Comparison of ENCODE assay signal across 26 cellular contexts in the genomic region with DNA sequence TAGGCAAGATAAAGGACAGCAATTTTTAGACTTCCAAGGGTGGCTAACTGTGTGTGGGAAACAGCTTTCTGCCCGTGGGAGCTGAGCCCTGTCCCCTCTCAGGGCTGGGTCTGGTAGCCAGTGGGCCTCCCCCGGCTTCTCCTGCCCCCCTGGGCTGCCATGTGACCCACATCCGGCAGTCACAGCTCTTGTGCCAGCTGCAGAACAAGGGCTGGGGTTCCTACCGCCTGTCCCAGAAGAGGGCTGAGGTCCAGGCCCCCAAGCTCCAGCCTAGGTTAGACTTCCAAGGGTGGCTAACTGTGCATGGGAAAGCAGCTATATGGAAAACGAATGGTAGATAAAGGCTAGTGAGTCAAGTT. TPM values are rescaled to one million over a fixed set of nuclear protein-coding genes. Genes with fewer than 3 reads are reported as not detected.
A peak's percentile ranks its signal among the peaks of the same experiment; 100 is the strongest.
DNase-seq lines count a peak whose midpoint lies in the region; ATAC-seq and TF ChIP-seq lines count a peak whose summit lies in the region.
"Had no signal": no experiment of that assay in that cellular context is flagged by ENCODE, and none has a peak within 500 bp of the region (broad histone marks: within the 10 kb centered on the region; RNA-seq: fewer than 3 reads in every experiment).

No MANE protein-coding gene starts in this region.

- H3K9me3 ChIP-seq in CD8-positive, alpha-beta T cell (ENCODE audit: low read length) = no peaks in the 10 kb centered on the region
- no peaks in the 10 kb centered on the region for H3K9me3 ChIP-seq in esophagus muscularis mucosa
- H3K9me3 ChIP-seq: ovary, thyroid gland had no signal

- H3K36me3 ChIP-seq in CD8-positive, alpha-beta T cell (ENCODE audit: insufficient read depth, low read length) = no peaks in the 10 kb centered on the region
- no peaks in the 10 kb centered on the region for H3K36me3 ChIP-seq in esophagus muscularis mucosa
- H3K36me3 ChIP-seq: ovary, thyroid gland had no signal

- POLR2A ChIA-PET in CD8-positive, alpha-beta T cell (lab: Charles Lee) = interaction anchor here (0.6 kb wide), 1 partner anchor 9 kb away, joined by 3 read pairs; no protein-coding TSS in a partner anchor

- DNase-seq in CD8-positive, alpha-beta T cell = no peak
- DNase-seq in anterior cingulate cortex (lab: John Stamatoyannopoulos, UW) (peak in 31 of 58 donors; percentile 6 to 56 (median 18)), medulla oblongata (ENCODE audit: extremely low spot score) (peak; percentile 48), A172 (ENCODE audit: low spot score) (no peak), esophagus muscularis mucosa (ENCODE audit: extremely low spot score) (no peak)
- DNase-seq in stimulated activated effector memory CD8-positive, alpha-beta T cell treated with anti-CD3 and anti-CD28 coated beads, Interleukin-12 subunit alpha, Interleukin-12 subunit beta, amount 100 ng/mL, for 72 hours (ENCODE audit: low spot score in 2 of 2) = no peak
- no peak for DNase-seq in activated naive CD4-positive, alpha-beta T cell treated with anti-CD3 and anti-CD28 coated beads for 36 hours
- DNase-seq: activated CD4-positive, alpha-beta T cell treated with anti-CD3 and anti-CD28 coated beads, Interleukin-2, amount 10 ng/mL, durations not matched to agents 7 days and 5 days; activated naive CD8-positive, alpha-beta T cell treated with anti-CD3 and anti-CD28 coated beads, Interleukin-2, amount 50 U/mL, for 24 hours; cortex of kidney; foreskin fibroblast; kidney glomerular epithelial cell; naive thymus-derived CD4-positive, alpha-beta T cell; NCI-H82; ovary; SIG-M5; stimulated activated naive B cell treated with anti-CD40 and anti-IgM and Interleukin-4, amounts not matched to agents 10 μg/mL and 1 μg/mL and 100 μg/mL, for 72 hours; T-helper 1 cell; thyroid gland had no signal

- no peaks in the 10 kb centered on the region for H3K27me3 ChIP-seq in CD8-positive, alpha-beta T cell (ENCODE audit: insufficient read depth, low read length)
- H3K27me3 ChIP-seq in esophagus muscularis mucosa = peaks cover 0 to 8% (median 0%) of the 10 kb centered on the region in 4 donors
- H3K27me3 ChIP-seq: ovary, thyroid gland had no signal

- TF ChIP-seq POLR2A in esophagus muscularis mucosa (IDR thresholded peaks at IDR 0.05; ENCODE audit: low read depth) = no peak

- H3K36me3 Mint-ChIP-seq in CD8-positive, alpha-beta T cell = no peaks in the 10 kb centered on the region
- H3K36me3 Mint-ChIP-seq in stimulated activated effector memory CD8-positive, alpha-beta T cell treated with anti-CD3 and anti-CD28 coated beads, Interleukin-12 subunit alpha, Interleukin-12 subunit beta, amount 100 ng/mL, for 72 hours = no peaks in the 10 kb centered on the region
- H3K36me3 Mint-ChIP-seq in activated naive CD4-positive, alpha-beta T cell treated with anti-CD3 and anti-CD28 coated beads for 36 hours (ENCODE audit: low read depth) = no peaks in the 10 kb centered on the region
- H3K36me3 Mint-ChIP-seq: IgD-negative memory B cell; naive thymus-derived CD4-positive, alpha-beta T cell; stimulated activated naive B cell treated with anti-CD40 and anti-IgM and Interleukin-4, amounts not matched to agents 10 μg/mL and 1 μg/mL and 100 μg/mL, for 72 hours had no signal

- peaks cover 8% of the 10 kb centered on the region for H3K27me3 Mint-ChIP-seq in CD8-positive, alpha-beta T cell (ENCODE audit: low read depth)
- H3K27me3 Mint-ChIP-seq in activated naive CD4-positive, alpha-beta T cell treated with anti-CD3 and anti-CD28 coated beads for 36 hours (ENCODE audit: low read depth) = no peaks in the 10 kb centered on the region

- H3K27ac Mint-ChIP-seq in CD8-positive, alpha-beta T cell = peak overlapping the region; percentile 66
- peak overlapping the region; percentile 60 for H3K27ac Mint-ChIP-seq in stimulated activated effector memory CD8-positive, alpha-beta T cell treated with anti-CD3 and anti-CD28 coated beads, Interleukin-12 subunit alpha, Interleukin-12 subunit beta, amount 100 ng/mL, for 72 hours
- no peak overlapping the region for H3K27ac Mint-ChIP-seq in activated naive CD4-positive, alpha-beta T cell treated with anti-CD3 and anti-CD28 coated beads for 36 hours
- H3K27ac Mint-ChIP-seq: activated naive CD8-positive, alpha-beta T cell treated with anti-CD3 and anti-CD28 coated beads, Interleukin-2, amount 50 U/mL, for 24 hours; activated T-helper 2 cell treated with anti-CD3 and anti-CD28 coated beads, Interferon-gamma antibody, Interleukin-2, Interleukin-4, amounts not matched to agents 10 μg/mL and 5 μg/mL and 100 μg/mL, durations not matched to agents 14 hours and 24 hours and 36 hours; B cell; IgD-negative memory B cell; stimulated activated naive B cell treated with anti-CD40 and anti-IgM and Interleukin-4, amounts not matched to agents 10 μg/mL and 1 μg/mL and 100 μg/mL, for 72 hours had no signal

- no peak overlapping the region for H3K4me3 ChIP-seq in CD8-positive, alpha-beta T cell (ENCODE audit: low read depth, low read length)
- H3K4me3 ChIP-seq in esophagus muscularis mucosa = no peak overlapping the region
- H3K4me3 ChIP-seq: ovary, thyroid gland had no signal

- H3K27ac ChIP-seq in CD8-positive, alpha-beta T cell (ENCODE audit: low read depth, low read length) = no peak overlapping the region
- H3K27ac ChIP-seq in esophagus muscularis mucosa (replicated peaks in 1 of 4) = no peak overlapping the region
- H3K27ac ChIP-seq: ovary, thyroid gland had no signal

- TF ChIP-seq CTCF in CD8-positive, alpha-beta T cell (IDR thresholded peaks at IDR 0.05) = no peak
- no peak for TF ChIP-seq CTCF in esophagus muscularis mucosa (IDR thresholded peaks at IDR 0.05)

- TF ChIP-seq EP300 in esophagus muscularis mucosa (IDR thresholded peaks at IDR 0.05) = no peak

- H3K4me1 Mint-ChIP-seq in CD8-positive, alpha-beta T cell (ENCODE audit: low read depth) = peaks cover 8% of the 10 kb centered on the region
- no peaks in the 10 kb centered on the region for H3K4me1 Mint-ChIP-seq in stimulated activated effector memory CD8-positive, alpha-beta T cell treated with anti-CD3 and anti-CD28 coated beads, Interleukin-12 subunit alpha, Interleukin-12 subunit beta, amount 100 ng/mL, for 72 hours
- H3K4me1 Mint-ChIP-seq in activated naive CD4-positive, alpha-beta T cell treated with anti-CD3 and anti-CD28 coated beads for 36 hours (ENCODE audit: low read depth) = peaks cover 6% of the 10 kb centered on the region
- H3K4me1 Mint-ChIP-seq: B cell had no signal

- no peak overlapping the region for H3K4me3 Mint-ChIP-seq in CD8-positive, alpha-beta T cell
- H3K4me3 Mint-ChIP-seq in stimulated activated effector memory CD8-positive, alpha-beta T cell treated with anti-CD3 and anti-CD28 coated beads, Interleukin-12 subunit alpha, Interleukin-12 subunit beta, amount 100 ng/mL, for 72 hours = no peak overlapping the region
- no peak overlapping the region for H3K4me3 Mint-ChIP-seq in activated naive CD4-positive, alpha-beta T cell treated with anti-CD3 and anti-CD28 coated beads for 36 hours
- H3K4me3 Mint-ChIP-seq: activated CD4-positive, alpha-beta T cell treated with anti-CD3 and anti-CD28 coated beads, Interleukin-2, amount 10 ng/mL, durations not matched to agents 7 days and 5 days; activated naive CD8-positive, alpha-beta T cell treated with anti-CD3 and anti-CD28 coated beads, Interleukin-2, amount 50 U/mL, for 24 hours; B cell; IgD-negative memory B cell; stimulated activated naive B cell treated with anti-CD40 and anti-IgM and Interleukin-4, amounts not matched to agents 10 μg/mL and 1 μg/mL and 100 μg/mL, for 72 hours had no signal

- ATAC-seq in CD8-positive, alpha-beta T cell = no peak
- ATAC-seq in stimulated activated effector memory CD8-positive, alpha-beta T cell treated with anti-CD3 and anti-CD28 coated beads, Interleukin-12 subunit alpha, Interleukin-12 subunit beta, amount 100 ng/mL, for 72 hours = no peak
- ATAC-seq in GM19328 (IDR thresholded peaks at IDR 0.05; ENCODE audit: unreplicated experiment) = no peak
- ATAC-seq: activated naive CD8-positive, alpha-beta T cell treated with anti-CD3 and anti-CD28 coated beads, Interleukin-2, amount 50 U/mL, for 24 hours; sciatic nerve; stimulated activated naive B cell treated with anti-CD40 and anti-IgM and Interleukin-4, amounts not matched to agents 10 μg/mL and 1 μg/mL and 100 μg/mL, for 72 hours had no signal

- H3K4me1 ChIP-seq in CD8-positive, alpha-beta T cell (ENCODE audit: insufficient read depth, low read length) = no peaks in the 10 kb centered on the region
- H3K4me1 ChIP-seq in esophagus muscularis mucosa = no peaks in the 10 kb centered on the region
- H3K4me1 ChIP-seq: thyroid gland had no signal

- CTCF ChIA-PET in CD8-positive, alpha-beta T cell (lab: Charles Lee) = interaction anchor here (2.5 kb wide), 1 partner anchor 23 kb away, joined by 8 read pairs; no protein-coding TSS in a partner anchor
- CTCF ChIA-PET in activated naive CD4-positive, alpha-beta T cell treated with anti-CD3 and anti-CD28 coated beads for 36 hours (lab: Charles Lee) = interaction anchor here (1.0 kb wide), 1 partner anchor 83 kb away, joined by 3 read pairs; no protein-coding TSS in a partner anchor

- intact Hi-C loops in CD8-positive, alpha-beta T cell (cut with DNase I, micrococcal nuclease) = no loop called here
- intact Hi-C loops in activated naive CD4-positive, alpha-beta T cell treated with anti-CD3 and anti-CD28 coated beads for 36 hours (cut with micrococcal nuclease) = no loop called here
- intact Hi-C loops in esophagus muscularis mucosa (cut with DNase I) = no loop called here

- H3K9me3 Mint-ChIP-seq in CD8-positive, alpha-beta T cell = no peaks in the 10 kb centered on the region
- H3K9me3 Mint-ChIP-seq in stimulated activated effector memory CD8-positive, alpha-beta T cell treated with anti-CD3 and anti-CD28 coated beads, Interleukin-12 subunit alpha, Interleukin-12 subunit beta, amount 100 ng/mL, for 72 hours = no peaks in the 10 kb centered on the region
- no peaks in the 10 kb centered on the region for H3K9me3 Mint-ChIP-seq in activated naive CD4-positive, alpha-beta T cell treated with anti-CD3 and anti-CD28 coated beads for 36 hours
- H3K9me3 Mint-ChIP-seq: activated CD4-positive, alpha-beta T cell treated with anti-CD3 and anti-CD28 coated beads, Interleukin-2, amount 10 ng/mL, durations not matched to agents 7 days and 5 days; activated naive CD8-positive, alpha-beta T cell treated with anti-CD3 and anti-CD28 coated beads, Interleukin-2, amount 50 U/mL, for 24 hours; activated T-helper 2 cell treated with anti-CD3 and anti-CD28 coated beads, Interferon-gamma antibody, Interleukin-2, Interleukin-4, amounts not matched to agents 10 μg/mL and 5 μg/mL and 100 μg/mL, durations not matched to agents 14 hours and 24 hours and 36 hours; IgD-negative memory B cell; naive thymus-derived CD4-positive, alpha-beta T cell; stimulated activated naive B cell treated with anti-CD40 and anti-IgM and Interleukin-4, amounts not matched to agents 10 μg/mL and 1 μg/mL and 100 μg/mL, for 72 hours had no signal

- 71% methylated on average over 4 of the region's 5 CpGs for WGBS in esophagus muscularis mucosa

RNA-seq across cellular contexts. Expression of a gene that starts 6.1 kb away (rescaled TPM):
- not detected for total RNA-seq in CD8-positive, alpha-beta T cell
- total RNA-seq in A172 (2014; rRNA removed; shearing (Covaris generic)) = not detected in 2 replicates
- not detected for total RNA-seq in activated naive CD4-positive, alpha-beta T cell treated with anti-CD3 and anti-CD28 coated beads for 36 hours
- not detected for total RNA-seq in esophagus muscularis mucosa
- total RNA-seq: activated CD4-positive, alpha-beta T cell treated with anti-CD3 and anti-CD28 coated beads, Interleukin-2, amount 10 ng/mL, durations not matched to agents 7 days and 5 days; activated T-helper 2 cell treated with anti-CD3 and anti-CD28 coated beads, Interferon-gamma antibody, Interleukin-2, Interleukin-4, amounts not matched to agents 10 μg/mL and 5 μg/mL and 100 μg/mL, durations not matched to agents 14 hours and 24 hours and 36 hours; B cell; lung microvascular endothelial cell; naive thymus-derived CD4-positive, alpha-beta T cell; OCI-LY7; ovary; sciatic nerve; thyroid gland had no signal

RNA-seq across cellular contexts. Expression of a gene that starts 16.2 kb away (rescaled TPM):
- total RNA-seq in CD8-positive, alpha-beta T cell = not detected
- 0.14 and 0.43 TPM in 2 replicates for total RNA-seq in A172 (2014; rRNA removed; shearing (Covaris generic))
- total RNA-seq in activated naive CD4-positive, alpha-beta T cell treated with anti-CD3 and anti-CD28 coated beads for 36 hours = not detected
- total RNA-seq in esophagus muscularis mucosa = under 1 TPM in 1 of 4 donors, not detected in 3; 0.19 TPM

RNA-seq across cellular contexts. Expression of a gene that starts 29.6 kb away (rescaled TPM):
- total RNA-seq in CD8-positive, alpha-beta T cell = 1,000 to 10,000 TPM; 3,749 to 3,996 TPM
- total RNA-seq in A172 (2014; rRNA removed; shearing (Covaris generic)) = 58.0 and 74.2 TPM in 2 replicates
- total RNA-seq in activated naive CD4-positive, alpha-beta T cell treated with anti-CD3 and anti-CD28 coated beads for 36 hours = 1,000 to 10,000 TPM; 1,206 to 1,253 TPM
- total RNA-seq in esophagus muscularis mucosa = 100 to 1,000 TPM; 158 to 426 (median 207) TPM

Comparison
In these comparisons a context has a peak if more than half of its experiments do, and no peak if none do; other contexts are left out.
1. DNase-seq: peak in anterior cingulate cortex (31 of 58) and medulla oblongata (single experiment); none in CD8-positive, alpha-beta T cell (0 of 7), stimulated activated effector memory CD8-positive, alpha-beta T cell treated with anti-CD3 and anti-CD28 coated beads, Interleukin-12 subunit alpha, Interleukin-12 subunit beta, amount 100 ng/mL, for 72 hours (0 of 2), A172 (single experiment), activated naive CD4-positive, alpha-beta T cell treated with anti-CD3 and anti-CD28 coated beads for 36 hours (single experiment) and esophagus muscularis mucosa (single experiment).